8 cellular contexts compared by ENCODE assay signal in genomic region chr12:106245767-106246166, GRCh38. TPM values are rescaled to one million over a fixed set of nuclear protein-coding genes. Genes with fewer than 3 reads are reported as not detected.
DNase-seq lines count a peak whose midpoint lies in the region; ATAC-seq and TF ChIP-seq lines count a peak whose summit lies in the region.

No MANE protein-coding gene starts in this region.

- H3K36me3 Mint-ChIP-seq in CD14-positive monocyte (peaks cover 32 to 43% of the 10 kb centered on the region in 2 donors), endothelial cell (ENCODE audit: low read depth, unreplicated experiment) (peaks cover 4% of the 10 kb centered on the region)

- peaks cover 3% of the 10 kb centered on the region for H3K9me3 ChIP-seq in neuron (ENCODE audit: low read length)

- peaks cover 40% of the 10 kb centered on the region for H3K36me3 ChIP-seq in neuron (ENCODE audit: insufficient read depth, low read length)

- peak overlapping the region; percentile 88 to 89 for H3K4me3 Mint-ChIP-seq in CD14-positive monocyte
- peak overlapping the region; percentile 70 for H3K4me3 Mint-ChIP-seq in endothelial cell (ENCODE audit: unreplicated experiment)

- no peak for DNase-seq in CD14-positive monocyte (ENCODE audit: low spot score)
- DNase-seq in LoVo (ENCODE audit: low spot score) = peak; percentile 87
- DNase-seq in endothelial cell (ENCODE audit: low spot score) = no peak
- DNase-seq in KG1 (lab: John Stamatoyannopoulos, UW) = no peak
- no peak for DNase-seq in GM19240 (ENCODE audit: insufficient read length, low spot score)

- H3K4me3 ChIP-seq in neuron (ENCODE audit: low read length) = peak overlapping the region; percentile 62

- no peaks in the 10 kb centered on the region for H3K27me3 ChIP-seq in neuron (ENCODE audit: insufficient read depth, low read length)

- no peak for ATAC-seq in HG02759 (IDR thresholded peaks at IDR 0.05; ENCODE audit: unreplicated experiment)
- no peak for ATAC-seq in GM21619 (IDR thresholded peaks at IDR 0.05; ENCODE audit: unreplicated experiment)

- H2AFZ ChIP-seq in neuron (ENCODE audit: low read depth, low read length) = no peak overlapping the region

- H3K27ac Mint-ChIP-seq in CD14-positive monocyte (peak overlapping the region; percentile 95 to 99 (median 96)), endothelial cell (ENCODE audit: unreplicated experiment) (no peak overlapping the region)

- H3K4me1 ChIP-seq in neuron (ENCODE audit: insufficient read depth, low read length) = peaks cover 18% of the 10 kb centered on the region

- intact Hi-C loops in CD14-positive monocyte (cut with micrococcal nuclease) = loop anchor here (2.0 to 5.0 kb wide), 5 partner anchors 19 to 112 kb away; partner anchors contain the start of genes TCP11L2 (in 2 of the 2) and POLR3B (in 1 of the 2)

- H3K9me3 Mint-ChIP-seq in CD14-positive monocyte (peaks cover 0 to 4% (median 0%) of the 10 kb centered on the region in 7 donors), endothelial cell (ENCODE audit: unreplicated experiment) (no peaks in the 10 kb centered on the region)

- no peak for TF ChIP-seq CTCF in CD14-positive monocyte (IDR thresholded peaks at IDR 0.05)
- TF ChIP-seq CTCF in endothelial cell (IDR thresholded peaks at IDR 0.05; ENCODE audit: unreplicated experiment) = no peak

- H3K4me1 Mint-ChIP-seq in CD14-positive monocyte = peaks cover 58% of the 10 kb centered on the region
- peaks cover 13% of the 10 kb centered on the region for H3K4me1 Mint-ChIP-seq in endothelial cell (ENCODE audit: unreplicated experiment)

- H3K27me3 Mint-ChIP-seq in CD14-positive monocyte (ENCODE audit: low read depth in 3 of 3) (peaks cover 0 to 4% (median 0%) of the 10 kb centered on the region in 3 donors), endothelial cell (ENCODE audit: unreplicated experiment) (no peaks in the 10 kb centered on the region)

RNA-seq across cellular contexts. Expression of gene CKAP4, which starts 2.1 kb away (rescaled TPM):
- polyA plus RNA-seq in CD14-positive monocyte = 10 to 100 TPM; 46.9 to 59.4 TPM
- total RNA-seq in endothelial cell (ENCODE audit: unreplicated experiment) = 76.7 TPM

RNA-seq across cellular contexts. Expression of gene TCP11L2, which starts 56.8 kb away (rescaled TPM):
- polyA plus RNA-seq in CD14-positive monocyte = 10 to 100 TPM; 23.5 to 37.3 TPM
- total RNA-seq in endothelial cell (ENCODE audit: unreplicated experiment) = 14.0 TPM
